Comparison of ENCODE assay signal across 8 cellular contexts in the genomic region with DNA sequence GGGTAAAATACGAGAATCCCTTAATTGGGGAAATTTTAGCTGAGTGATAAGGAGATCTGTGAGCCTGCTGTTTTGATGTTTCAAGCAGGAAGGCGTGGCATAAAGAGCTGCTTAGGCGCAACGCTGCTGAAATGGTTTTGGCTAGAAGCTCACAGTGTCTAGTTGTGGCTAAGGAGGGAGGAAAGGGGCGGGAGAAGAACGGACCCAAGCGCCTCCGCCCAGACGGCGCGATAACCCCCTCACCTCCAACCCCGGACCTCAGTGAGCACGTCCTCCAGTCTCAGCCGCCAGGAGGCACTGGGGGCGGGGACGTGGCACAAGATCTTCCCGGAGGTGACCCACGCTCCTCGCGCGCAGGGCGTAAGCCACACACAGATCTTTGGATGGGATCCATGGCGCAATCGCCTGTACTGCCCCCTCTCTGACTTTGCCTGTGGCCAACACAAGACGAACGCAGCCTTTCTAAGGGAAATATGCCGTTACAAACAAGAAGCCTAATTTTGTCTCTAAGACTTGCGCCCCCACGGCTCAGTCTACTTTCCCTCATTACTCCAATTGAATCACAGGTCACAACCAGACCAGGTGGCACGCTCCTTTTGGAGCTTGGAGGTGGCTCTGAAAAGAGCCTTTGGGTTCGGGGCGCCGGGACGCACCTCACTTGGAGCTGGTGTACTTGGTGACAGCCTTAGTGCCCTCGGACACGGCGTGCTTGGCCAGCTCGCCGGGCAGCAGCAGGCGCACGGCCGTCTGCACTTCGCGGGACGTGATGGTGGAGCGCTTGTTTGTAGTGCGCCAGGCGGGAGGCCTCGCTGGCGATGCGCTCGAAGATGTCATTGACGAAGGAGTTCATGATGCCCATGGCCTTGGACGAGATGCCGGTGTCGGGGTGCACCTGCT. TPM values are rescaled to one million over a fixed set of nuclear protein-coding genes. Genes with fewer than 3 reads are reported as not detected.
DNase-seq lines count a peak whose midpoint lies in the region; ATAC-seq lines count a peak whose summit lies in the region.

No MANE protein-coding gene starts in this region.

- peaks cover 58 to 66% of the 10 kb centered on the region in 2 donors for H3K4me1 Mint-ChIP-seq in immature natural killer cell

- no peaks in the 10 kb centered on the region for H3K9me3 Mint-ChIP-seq in immature natural killer cell

- H3K36me3 ChIP-seq in NT2/D1 (ENCODE audit: insufficient read depth, insufficient read length, low read length) = no peaks in the 10 kb centered on the region

- peaks cover 7 to 21% (median 14%) of the 10 kb centered on the region in 3 donors for H3K27me3 Mint-ChIP-seq in immature natural killer cell (ENCODE audit: low read depth in 3 of 3)

- peak; percentile 46 for ATAC-seq in HG03025 (IDR thresholded peaks at IDR 0.05; ENCODE audit: low FRiP score, unreplicated experiment)

- H3K27me3 ChIP-seq in NT2/D1 (ENCODE audit: insufficient read depth, insufficient read length) = peaks cover 25% of the 10 kb centered on the region

- H3K27ac Mint-ChIP-seq in immature natural killer cell = peak overlapping the region in 5 of 6 donors; percentile 0 to 87 (median 75)

- no peaks in the 10 kb centered on the region for H3K9me3 ChIP-seq in NT2/D1 (ENCODE audit: insufficient read depth, low read length)

- H3K4me1 ChIP-seq in NT2/D1 (ENCODE audit: insufficient read depth, insufficient read length) = peaks cover 4% of the 10 kb centered on the region

- H3K9ac ChIP-seq in NT2/D1 (ENCODE audit: insufficient read length, low read depth) = peak overlapping the region; percentile 69

- DNase-seq in activated T-cell treated with anti-CD3 and anti-CD28 coated beads for 1 hour (ENCODE audit: low read depth) = peak; percentile 24
- DNase-seq in activated T-cell treated with anti-CD3 and anti-CD28 coated beads for 4 hours = no peak
- DNase-seq in NT2/D1 (ENCODE audit: low read depth, low spot score) = no peak
- DNase-seq in activated naive CD4-positive, alpha-beta T cell treated with anti-CD3 and anti-CD28 coated beads, Interleukin-2, amount 50 U/mL, for 16 hours = peak; percentile 31
- DNase-seq in immature natural killer cell = peak; percentile 48 to 71 (median 62)
- DNase-seq in stimulated activated CD8-positive, alpha-beta memory T cell treated with anti-CD3 and anti-CD28 coated beads, Interleukin-2, amount 100 ng/mL, for 48 hours (ENCODE audit: low read depth in 2 of 2) = peak; percentile 62 to 70
- DNase-seq in NCI-H774 (lab: John Stamatoyannopoulos, UW) = no peak

- no peaks in the 10 kb centered on the region for H3K36me3 Mint-ChIP-seq in immature natural killer cell

- H3K4me3 Mint-ChIP-seq in immature natural killer cell = peak overlapping the region; percentile 82 to 87 (median 84)

- H3K4me3 ChIP-seq in NT2/D1 (ENCODE audit: insufficient read length, low read depth) = peak overlapping the region; percentile 43

RNA-seq across cellular contexts. Expression of a gene that starts 23.4 kb away (rescaled TPM):
- 10 to 100 TPM; 13.9 to 42.4 (median 24.8) TPM for polyA plus RNA-seq in immature natural killer cell

RNA-seq across cellular contexts. Expression of a gene that starts 47.1 kb away (rescaled TPM):
- 1 to 10 TPM in 1 of 3 donors, under 1 TPM in 1, not detected in 1; 0.53 to 1.7 TPM for polyA plus RNA-seq in immature natural killer cell

RNA-seq across cellular contexts. Expression of a gene that starts 57.2 kb away (rescaled TPM):
- 10 to 100 TPM in 2 of 3 donors, 1 to 10 TPM in 1; 8.8 to 27.3 (median 10.7) TPM for polyA plus RNA-seq in immature natural killer cell

Comparison
In these comparisons a context has a peak if more than half of its experiments do, and no peak if none do; other contexts are left out.
1. DNase-seq: peak in activated T-cell treated with anti-CD3 and anti-CD28 coated beads for 1 hour (single experiment), activated naive CD4-positive, alpha-beta T cell treated with anti-CD3 and anti-CD28 coated beads, Interleukin-2, amount 50 U/mL, for 16 hours (single experiment), immature natural killer cell (3 of 3) and stimulated activated CD8-positive, alpha-beta memory T cell treated with anti-CD3 and anti-CD28 coated beads, Interleukin-2, amount 100 ng/mL, for 48 hours (2 of 2); none in activated T-cell treated with anti-CD3 and anti-CD28 coated beads for 4 hours (single experiment), NT2/D1 (single experiment) and NCI-H774 (single experiment).